Comparison of ENCODE assay signal across 21 cellular contexts in the genomic region with DNA sequence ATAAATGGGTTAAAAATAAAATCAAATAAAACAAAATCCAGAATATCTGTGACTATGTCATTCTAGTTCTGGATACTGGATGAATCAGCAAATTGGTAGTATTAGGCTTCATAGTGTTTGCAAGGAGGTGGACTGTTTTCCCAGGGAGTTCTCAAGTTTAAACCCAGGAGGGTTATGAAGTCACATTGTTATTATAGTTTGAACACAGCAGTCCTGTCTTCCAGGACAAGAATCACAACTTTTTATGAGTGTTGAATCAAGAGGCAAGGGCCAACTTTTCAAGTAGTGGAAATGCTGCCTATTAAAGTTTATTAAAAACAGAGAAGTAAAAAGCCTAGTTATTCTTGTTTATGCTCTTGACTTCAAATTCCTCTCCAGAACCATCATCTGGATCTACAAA.
"Had no signal": no experiment of that assay in that cellular context is flagged by ENCODE, and none has a peak within 500 bp of the region (broad histone marks: within the 10 kb centered on the region; RNA-seq: fewer than 3 reads in every experiment).

No MANE protein-coding gene starts in this region.

- ATAC-seq: heart right ventricle; mucosa of descending colon; naive thymus-derived CD4-positive, alpha-beta T cell; natural killer cell treated with Interleukin-12 subunit alpha and Interleukin-12 subunit beta and Interleukin-15 and Interleukin-18, amount 100 ng/mL, for 72 hours; right cardiac atrium; upper lobe of right lung had no signal

- H3K9me3 ChIP-seq: ovary, testis, upper lobe of right lung had no signal

- H2AFZ ChIP-seq: hepatocyte had no signal

- H3K4me1 ChIP-seq: heart right ventricle, spleen, testis, tibial artery, upper lobe of right lung had no signal

- DNase-seq: heart right ventricle; islet precursor cell; left ventricle myocardium inferior; midbrain; mucosa of descending colon; naive thymus-derived CD4-positive, alpha-beta T cell; ovary; retina; right cardiac atrium; sigmoid colon; small intestine; spleen; stimulated activated CD4-positive, alpha-beta T cell treated with anti-CD3 and anti-CD28 coated beads, Interleukin-4, amount 100 ng/mL, for 24 hours; stimulated activated naive CD4-positive, alpha-beta T cell; testis; tibial artery; trophoblast cell; upper lobe of right lung had no signal

- H3K27ac ChIP-seq: heart right ventricle, hepatocyte, left ventricle myocardium inferior, ovary, sigmoid colon, spleen, testis, tibial artery, upper lobe of right lung had no signal

- H3K27me3 ChIP-seq: heart right ventricle, hepatocyte, ovary, sigmoid colon, testis, upper lobe of right lung had no signal

- H3K79me2 ChIP-seq: hepatocyte had no signal

- H3K4me2 ChIP-seq: hepatocyte had no signal

- H3K4me3 ChIP-seq: heart right ventricle, hepatocyte, left ventricle myocardium inferior, lung, mucosa of descending colon, ovary, sigmoid colon, spleen, testis, tibial artery, upper lobe of right lung had no signal

- H3K36me3 ChIP-seq: heart right ventricle, left ventricle myocardium inferior, ovary, sigmoid colon, spleen, tibial artery, upper lobe of right lung had no signal
